ENCODE assay signal across 1 cellular context in the genomic region with DNA sequence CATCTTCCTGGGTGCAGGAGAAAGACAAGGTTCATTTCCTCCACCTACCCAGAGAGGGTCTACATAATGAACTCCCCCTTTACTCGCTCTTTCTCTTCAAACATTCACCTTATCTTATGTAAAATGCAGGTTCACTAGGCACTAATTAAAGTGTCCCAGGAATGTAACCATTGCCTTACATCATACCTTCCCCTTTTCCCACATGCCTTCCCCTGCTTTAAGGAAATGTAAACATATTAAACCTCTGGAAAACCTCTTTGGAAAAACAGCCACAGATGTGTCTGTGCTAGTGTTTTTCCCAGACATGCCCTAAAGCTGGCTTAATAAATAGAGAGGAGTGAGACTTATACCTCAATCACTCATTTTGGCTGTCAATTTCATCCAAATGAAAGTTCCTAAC.
A peak's percentile ranks its signal among the peaks of the same experiment; 100 is the strongest.
TF ChIP-seq lines count a peak whose summit lies in the region.

No MANE protein-coding gene starts in this region.

TF ChIP-seq in HepG2, 621 proteins besides CTCF, POLR2A, EP300 and RAD21 (continues in another document):
- TF ChIP-seq RARA (CRISPR knock-in tag; IDR thresholded peaks at IDR 0.05) (peak; percentile 47; the same call in 1 of the 2 replicates), KLF9 (CRISPR knock-in tag; IDR thresholded peaks at IDR 0.05; ENCODE audit: low read depth) (no peak), SALL2 (CRISPR knock-in tag; IDR thresholded peaks at IDR 0.05) (no peak), CENPX (CRISPR knock-in tag; IDR thresholded peaks at IDR 0.05) (no peak), ONECUT2 (CRISPR knock-in tag; IDR thresholded peaks at IDR 0.05) (no peak), ZNF431 (CRISPR knock-in tag; IDR thresholded peaks at IDR 0.05; ENCODE audit: borderline replicate concordance, low read depth) (no peak), NFKBIZ (CRISPR knock-in tag; IDR thresholded peaks at IDR 0.05) (no peak), FOXP4 (CRISPR knock-in tag; IDR thresholded peaks at IDR 0.05) (peak; percentile 21; the same call in 1 of the 2 replicates), ZFP90 (CRISPR knock-in tag; IDR thresholded peaks at IDR 0.05; ENCODE audit: borderline replicate concordance) (no peak), BCL6 (CRISPR knock-in tag; IDR thresholded peaks at IDR 0.05) (peak; percentile 89), MEIS1 (CRISPR knock-in tag; IDR thresholded peaks at IDR 0.05; ENCODE audit: borderline replicate concordance) (no peak), SP5 (CRISPR knock-in tag; IDR thresholded peaks at IDR 0.05; ENCODE audit: borderline replicate concordance, low read depth) (0 out of 2 replicates have a peak, but pooled peaks have one; percentile 12), SAFB2 (CRISPR knock-in tag; IDR thresholded peaks at IDR 0.05; ENCODE audit: borderline replicate concordance, low read depth) (no peak), ESRRA (CRISPR knock-in tag; IDR thresholded peaks at IDR 0.05; ENCODE audit: low read depth) (no peak), ZBTB20 (CRISPR knock-in tag; IDR thresholded peaks at IDR 0.05; ENCODE audit: borderline replicate concordance, low read depth) (0 out of 2 replicates have a peak, but pooled peaks have one; percentile 49), ZNF17 (CRISPR knock-in tag; IDR thresholded peaks at IDR 0.05) (no peak), SOX13 (IDR thresholded peaks at IDR 0.05) (no peak), SOX13 (CRISPR knock-in tag; conservative IDR thresholded peaks at IDR 0.05 in 1 of 2, IDR thresholded peaks at IDR 0.05 in 1 of 2) (peak in 1 of 2 experiments; percentile 31; a peak in 1 of 4 replicates), SRSF4 (IDR thresholded peaks at IDR 0.05; ENCODE audit: low read depth, low read length, poor library complexity, severe bottlenecking) (no peak), ASH2L (IDR thresholded peaks at IDR 0.05; ENCODE audit: insufficient read length, low read depth, low read length) (no peak), SUZ12 (IDR thresholded peaks at IDR 0.05; ENCODE audit: low read depth, low read length) (no peak), IRF2 (CRISPR knock-in tag; IDR thresholded peaks at IDR 0.05) (peak; percentile 39; the same call in 1 of the 2 replicates), NR2F6 (IDR thresholded peaks at IDR 0.05) (no peak), NR2F6 (CRISPR knock-in tag; IDR thresholded peaks at IDR 0.05) (0 out of 2 replicates have a peak, but pooled peaks have one; percentile 20), PHB2 (IDR thresholded peaks at IDR 0.05; ENCODE audit: partially characterized antibody) (no peak), ATF4 (CRISPR knock-in tag; IDR thresholded peaks at IDR 0.05) (peak in 1 of 2 experiments; percentile 42; a peak in 1 of 4 replicates), ZSCAN20 (CRISPR knock-in tag; IDR thresholded peaks at IDR 0.05; ENCODE audit: borderline replicate concordance) (no peak), ISL2 (CRISPR knock-in tag; IDR thresholded peaks at IDR 0.05) (0 out of 2 replicates have a peak, but pooled peaks have one; percentile 23), ARID5B (CRISPR knock-in tag; IDR thresholded peaks at IDR 0.05) (peak; percentile 65), ZNF570 (CRISPR knock-in tag; IDR thresholded peaks at IDR 0.05; ENCODE audit: borderline replicate concordance) (no peak), NCOA5 (CRISPR knock-in tag; IDR thresholded peaks at IDR 0.05) (no peak), REPIN1 (CRISPR knock-in tag; IDR thresholded peaks at IDR 0.05; ENCODE audit: borderline replicate concordance, low read depth) (no peak), ELF3 (CRISPR knock-in tag; IDR thresholded peaks at IDR 0.05) (peak; percentile 23; the same call in 1 of the 2 replicates), BCL3 (CRISPR knock-in tag; IDR thresholded peaks at IDR 0.05) (no peak), ZNF615 (CRISPR knock-in tag; IDR thresholded peaks at IDR 0.05; ENCODE audit: borderline replicate concordance) (no peak), IKZF4 (CRISPR knock-in tag; IDR thresholded peaks at IDR 0.05; ENCODE audit: borderline replicate concordance, low read depth, not compliant biosample characterization) (no peak), ZNF720 (CRISPR knock-in tag; IDR thresholded peaks at IDR 0.05) (no peak), TEAD3 (CRISPR knock-in tag; optimal IDR thresholded peaks at IDR 0.05; ENCODE audit: borderline replicate concordance) (peak; percentile 83), TAF15 (IDR thresholded peaks at IDR 0.05; ENCODE audit: low read depth, low read length, poor library complexity, severe bottlenecking) (no peak), HOXA7 (CRISPR knock-in tag; IDR thresholded peaks at IDR 0.05) (no peak), CEBPG (CRISPR knock-in tag; IDR thresholded peaks at IDR 0.05) (peak; percentile 51), ARNT2 (CRISPR knock-in tag; IDR thresholded peaks at IDR 0.05; ENCODE audit: low read depth) (no peak), ZKSCAN1 (IDR thresholded peaks at IDR 0.05; ENCODE audit: low read length) (no peak), MED1 (CRISPR knock-in tag; IDR thresholded peaks at IDR 0.05) (0 out of 2 replicates have a peak, but pooled peaks have one; percentile 25), YY1 (IDR thresholded peaks at IDR 0.05; ENCODE audit: insufficient read depth, insufficient replicate concordance, low read depth, low read length) (no peak), AHDC1 (CRISPR knock-in tag; IDR thresholded peaks at IDR 0.05; ENCODE audit: borderline replicate concordance) (peak; percentile 37; the same call in 1 of the 2 replicates)
- TF ChIP-seq, protein P1, sequence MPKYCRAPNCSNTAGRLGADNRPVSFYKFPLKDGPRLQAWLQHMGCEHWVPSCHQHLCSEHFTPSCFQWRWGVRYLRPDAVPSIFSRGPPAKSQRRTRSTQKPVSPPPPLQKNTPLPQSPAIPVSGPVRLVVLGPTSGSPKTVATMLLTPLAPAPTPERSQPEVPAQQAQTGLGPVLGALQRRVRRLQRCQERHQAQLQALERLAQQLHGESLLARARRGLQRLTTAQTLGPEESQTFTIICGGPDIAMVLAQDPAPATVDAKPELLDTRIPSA (CRISPR knock-in tag; IDR thresholded peaks at IDR 0.05; ENCODE audit: borderline replicate concordance): no peak
- TF ChIP-seq, protein P2, sequence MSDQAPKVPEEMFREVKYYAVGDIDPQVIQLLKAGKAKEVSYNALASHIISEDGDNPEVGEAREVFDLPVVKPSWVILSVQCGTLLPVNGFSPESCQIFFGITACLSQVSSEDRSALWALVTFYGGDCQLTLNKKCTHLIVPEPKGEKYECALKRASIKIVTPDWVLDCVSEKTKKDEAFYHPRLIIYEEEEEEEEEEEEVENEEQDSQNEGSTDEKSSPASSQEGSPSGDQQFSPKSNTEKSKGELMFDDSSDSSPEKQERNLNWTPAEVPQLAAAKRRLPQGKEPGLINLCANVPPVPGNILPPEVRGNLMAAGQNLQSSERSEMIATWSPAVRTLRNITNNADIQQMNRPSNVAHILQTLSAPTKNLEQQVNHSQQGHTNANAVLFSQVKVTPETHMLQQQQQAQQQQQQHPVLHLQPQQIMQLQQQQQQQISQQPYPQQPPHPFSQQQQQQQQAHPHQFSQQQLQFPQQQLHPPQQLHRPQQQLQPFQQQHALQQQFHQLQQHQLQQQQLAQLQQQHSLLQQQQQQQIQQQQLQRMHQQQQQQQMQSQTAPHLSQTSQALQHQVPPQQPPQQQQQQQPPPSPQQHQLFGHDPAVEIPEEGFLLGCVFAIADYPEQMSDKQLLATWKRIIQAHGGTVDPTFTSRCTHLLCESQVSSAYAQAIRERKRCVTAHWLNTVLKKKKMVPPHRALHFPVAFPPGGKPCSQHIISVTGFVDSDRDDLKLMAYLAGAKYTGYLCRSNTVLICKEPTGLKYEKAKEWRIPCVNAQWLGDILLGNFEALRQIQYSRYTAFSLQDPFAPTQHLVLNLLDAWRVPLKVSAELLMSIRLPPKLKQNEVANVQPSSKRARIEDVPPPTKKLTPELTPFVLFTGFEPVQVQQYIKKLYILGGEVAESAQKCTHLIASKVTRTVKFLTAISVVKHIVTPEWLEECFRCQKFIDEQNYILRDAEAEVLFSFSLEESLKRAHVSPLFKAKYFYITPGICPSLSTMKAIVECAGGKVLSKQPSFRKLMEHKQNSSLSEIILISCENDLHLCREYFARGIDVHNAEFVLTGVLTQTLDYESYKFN (CRISPR knock-in tag; conservative IDR thresholded peaks at IDR 0.05): no peak
